1 cellular context compared by ENCODE assay signal in the genomic region with DNA sequence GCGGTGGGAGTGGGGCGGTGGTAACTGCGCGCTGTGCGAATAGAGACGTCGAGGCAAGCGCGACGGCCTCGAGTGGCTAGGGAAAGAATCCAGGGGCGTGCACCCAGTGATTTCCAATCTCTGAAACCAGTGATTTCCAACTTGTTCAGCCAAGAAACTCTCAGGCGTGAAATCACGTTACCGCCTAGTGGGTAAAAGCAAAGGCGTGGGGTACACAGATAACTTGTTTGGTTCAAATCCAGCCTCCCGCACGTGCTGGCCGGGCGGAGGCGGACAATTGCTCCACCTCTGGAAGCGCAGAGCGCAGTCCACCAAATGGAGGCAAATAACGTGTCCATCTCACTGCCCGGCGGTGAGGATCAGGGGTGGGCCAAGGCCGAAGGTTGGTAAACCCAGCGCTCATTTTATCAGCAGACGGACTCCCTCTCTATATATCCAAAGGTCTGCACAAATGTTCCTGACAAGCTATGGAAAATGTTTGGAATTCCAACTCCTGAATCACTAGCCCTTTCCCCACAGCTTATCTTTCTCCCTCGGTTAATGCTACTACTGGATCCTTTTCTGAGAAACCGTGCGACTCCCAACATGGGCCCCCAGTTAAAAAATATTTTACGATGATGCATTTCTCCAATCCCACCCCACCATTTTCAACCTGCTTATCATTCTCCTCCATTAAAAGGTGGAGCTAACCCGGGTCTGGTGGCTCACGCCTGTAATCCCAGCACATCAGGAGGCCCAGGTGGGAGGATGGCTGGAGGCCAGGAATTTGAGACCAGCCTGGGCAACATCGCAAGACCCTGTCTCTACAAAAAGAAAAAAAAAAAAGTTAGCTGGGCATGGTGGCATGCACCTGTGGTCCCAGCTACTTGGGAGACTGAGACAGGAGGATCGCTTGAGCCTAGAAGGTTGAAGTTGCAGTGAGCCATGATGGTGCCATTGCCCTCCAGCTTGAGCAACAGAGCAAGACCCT.
TF ChIP-seq lines count a peak whose summit lies in the region.

No MANE protein-coding gene starts in this region.

TF ChIP-seq in HepG2, 621 proteins besides CTCF, POLR2A, EP300 and RAD21 (continued from another document and continues in another):
- TF ChIP-seq CSRNP1 (CRISPR knock-in tag; IDR thresholded peaks at IDR 0.05) (no peak), ISL2 (CRISPR knock-in tag; IDR thresholded peaks at IDR 0.05) (no peak), AHDC1 (CRISPR knock-in tag; IDR thresholded peaks at IDR 0.05; ENCODE audit: borderline replicate concordance) (no peak), CCDC6 (CRISPR knock-in tag; IDR thresholded peaks at IDR 0.05) (peak; percentile 48; the same call in 1 of the 2 replicates), ZMAT3 (CRISPR knock-in tag; conservative IDR thresholded peaks at IDR 0.05) (peak; percentile 68; the same call in 1 of the 2 replicates), TAF1 (CRISPR knock-in tag; IDR thresholded peaks at IDR 0.05) (peak; percentile 31; the same call in 1 of the 2 replicates), ZNF691 (CRISPR knock-in tag; IDR thresholded peaks at IDR 0.05; ENCODE audit: borderline replicate concordance, low read depth) (no peak; the same call in 1 of the 2 replicates), ZNF280D (CRISPR knock-in tag; IDR thresholded peaks at IDR 0.05) (no peak), GTF2F1 (IDR thresholded peaks at IDR 0.05; ENCODE audit: low read length) (no peak), ZNF788 (CRISPR knock-in tag; IDR thresholded peaks at IDR 0.05; ENCODE audit: borderline replicate concordance) (0 out of 2 replicates have a peak, but pooled peaks have one; percentile 10), ZNF136 (CRISPR knock-in tag; IDR thresholded peaks at IDR 0.05; ENCODE audit: low read depth) (peak; percentile 90), ATF1 (CRISPR knock-in tag; IDR thresholded peaks at IDR 0.05) (no peak), ATRX (CRISPR knock-in tag; IDR thresholded peaks at IDR 0.05; ENCODE audit: borderline replicate concordance) (no peak), ZNF816 (CRISPR knock-in tag; IDR thresholded peaks at IDR 0.05; ENCODE audit: borderline replicate concordance) (no peak), ETS1 (CRISPR knock-in tag; IDR thresholded peaks at IDR 0.05) (no peak), DMAP1 (CRISPR knock-in tag; IDR thresholded peaks at IDR 0.05) (peak; percentile 66; the same call in 1 of the 2 replicates), ZFX (CRISPR knock-in tag; IDR thresholded peaks at IDR 0.05; ENCODE audit: low read depth) (peak; percentile 54; the same call in 1 of the 2 replicates), ATF7 (IDR thresholded peaks at IDR 0.05) (no peak), ATF7 (CRISPR knock-in tag; IDR thresholded peaks at IDR 0.05) (peak; percentile 65), PAX8 (CRISPR knock-in tag; IDR thresholded peaks at IDR 0.05; ENCODE audit: borderline replicate concordance) (peak; percentile 88; the same call in 1 of the 2 replicates), KDM5B (CRISPR knock-in tag; IDR thresholded peaks at IDR 0.05; ENCODE audit: borderline replicate concordance) (peak; percentile 62; the same call in 1 of the 2 replicates), ZNF138 (CRISPR knock-in tag; IDR thresholded peaks at IDR 0.05; ENCODE audit: low read depth) (no peak), ZNF772 (CRISPR knock-in tag; IDR thresholded peaks at IDR 0.05) (peak; percentile 56; the same call in 1 of the 2 replicates), ARID2 (CRISPR knock-in tag; IDR thresholded peaks at IDR 0.05; ENCODE audit: borderline replicate concordance) (no peak), TFDP2 (CRISPR knock-in tag; IDR thresholded peaks at IDR 0.05) (peak; percentile 87), RBFOX2 (IDR thresholded peaks at IDR 0.05; ENCODE audit: low read depth, low read length) (no peak), KMT2B (CRISPR knock-in tag; IDR thresholded peaks at IDR 0.05) (no peak; the same call in 1 of the 2 replicates), ZFP37 (CRISPR knock-in tag; IDR thresholded peaks at IDR 0.05; ENCODE audit: borderline replicate concordance) (no peak), PHB2 (IDR thresholded peaks at IDR 0.05; ENCODE audit: partially characterized antibody) (no peak), ZNF724P (CRISPR knock-in tag; IDR thresholded peaks at IDR 0.05; ENCODE audit: borderline replicate concordance) (peak; percentile 74; the same call in 1 of the 2 replicates), ZNF280B (CRISPR knock-in tag; IDR thresholded peaks at IDR 0.05; ENCODE audit: borderline replicate concordance) (peak; percentile 63; the same call in 1 of the 2 replicates), ZNF564 (CRISPR knock-in tag; IDR thresholded peaks at IDR 0.05) (0 out of 2 replicates have a peak, but pooled peaks have one; percentile 23), ZNF614 (CRISPR knock-in tag; IDR thresholded peaks at IDR 0.05; ENCODE audit: borderline replicate concordance) (no peak), ZSCAN30 (CRISPR knock-in tag; IDR thresholded peaks at IDR 0.05) (no peak), REPIN1 (CRISPR knock-in tag; IDR thresholded peaks at IDR 0.05; ENCODE audit: borderline replicate concordance, low read depth) (peak; percentile 26; the same call in 1 of the 2 replicates), CREM (IDR thresholded peaks at IDR 0.05) (no peak), CREM (CRISPR knock-in tag; IDR thresholded peaks at IDR 0.05) (no peak)
- TF ChIP-seq, protein P1, sequence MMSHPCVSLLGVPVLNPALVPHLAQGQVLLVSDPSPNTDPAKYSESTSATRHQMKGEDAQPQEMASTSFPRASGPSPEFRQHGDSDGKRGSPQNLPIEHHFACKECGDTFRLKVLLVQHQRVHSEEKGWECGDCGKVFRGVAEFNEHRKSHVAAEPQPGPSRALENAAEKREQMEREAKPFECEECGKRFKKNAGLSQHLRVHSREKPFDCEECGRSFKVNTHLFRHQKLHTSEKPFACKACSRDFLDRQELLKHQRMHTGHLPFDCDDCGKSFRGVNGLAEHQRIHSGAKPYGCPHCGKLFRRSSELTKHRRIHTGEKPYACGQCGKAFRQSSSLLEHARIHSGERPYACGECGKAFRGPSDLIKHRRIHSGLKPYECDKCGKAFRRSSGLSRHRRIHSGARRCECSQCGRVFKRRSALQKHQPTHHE (CRISPR knock-in tag; IDR thresholded peaks at IDR 0.05; ENCODE audit: borderline replicate concordance) = no peak; the same call in 1 of the 2 replicates
- TF ChIP-seq, protein P2, sequence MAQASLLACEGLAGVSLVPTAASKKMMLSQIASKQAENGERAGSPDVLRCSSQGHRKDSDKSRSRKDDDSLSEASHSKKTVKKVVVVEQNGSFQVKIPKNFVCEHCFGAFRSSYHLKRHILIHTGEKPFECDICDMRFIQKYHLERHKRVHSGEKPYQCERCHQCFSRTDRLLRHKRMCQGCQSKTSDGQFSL (CRISPR knock-in tag; IDR thresholded peaks at IDR 0.05) = no peak
- TF ChIP-seq, protein P3, sequence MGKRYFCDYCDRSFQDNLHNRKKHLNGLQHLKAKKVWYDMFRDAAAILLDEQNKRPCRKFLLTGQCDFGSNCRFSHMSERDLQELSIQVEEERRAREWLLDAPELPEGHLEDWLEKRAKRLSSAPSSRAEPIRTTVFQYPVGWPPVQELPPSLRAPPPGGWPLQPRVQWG (CRISPR knock-in tag; IDR thresholded peaks at IDR 0.05; ENCODE audit: borderline replicate concordance, low read depth) = no peak
